Comparison of ENCODE assay signal across 15 cellular contexts in genomic region chr7:149862156-149862555, GRCh38. TPM values are rescaled to one million over a fixed set of nuclear protein-coding genes. Genes with fewer than 3 reads are reported as not detected.
A peak's percentile ranks its signal among the peaks of the same experiment; 100 is the strongest.
DNase-seq lines count a peak whose midpoint lies in the region; ATAC-seq and TF ChIP-seq lines count a peak whose summit lies in the region.
"Had no signal": no experiment of that assay in that cellular context is flagged by ENCODE, and none has a peak within 500 bp of the region (broad histone marks: within the 10 kb centered on the region; RNA-seq: fewer than 3 reads in every experiment).

No MANE protein-coding gene starts in this region.

- H3K9me3 ChIP-seq in T-helper 17 cell (ENCODE audit: control insufficient read depth, low read length, poor library complexity, severe bottlenecking) = no peaks in the 10 kb centered on the region
- H3K9me3 ChIP-seq: BLaER1 treated with 17β-estradiol and CSF1 and Interleukin-3, amounts not matched to agents 10 nM and 100 nM; Caco-2 had no signal

- H3K36me3 Mint-ChIP-seq in CD14-positive monocyte (peaks cover 42 to 51% of the 10 kb centered on the region in 2 donors), T-helper 17 cell (ENCODE audit: low read depth) (no peaks in the 10 kb centered on the region)

- peaks cover 23% of the 10 kb centered on the region for H3K4me1 Mint-ChIP-seq in CD14-positive monocyte
- H3K4me1 Mint-ChIP-seq in T-helper 17 cell = peaks cover 37% of the 10 kb centered on the region

- H3K9me3 Mint-ChIP-seq in CD14-positive monocyte = no peaks in the 10 kb centered on the region
- H3K9me3 Mint-ChIP-seq: CD4-positive, CD25-positive, alpha-beta regulatory T cell; H9 had no signal

- peak; percentile 36 for DNase-seq in CD14-positive monocyte (ENCODE audit: low spot score)
- DNase-seq in T-helper 17 cell = no peak
- peak; percentile 76 for DNase-seq in mesenteric fat pad (ENCODE audit: low spot score)
- peak; percentile 76 for DNase-seq in posterior vena cava (ENCODE audit: low spot score)
- DNase-seq in retina = no peak
- DNase-seq in NCI-H146 treated with DMSO at 0.1 percent for 48 hours (lab: John Stamatoyannopoulos, UW; ENCODE audit: unreplicated experiment) = no peak
- DNase-seq: Caco-2; CD4-positive, CD25-positive, alpha-beta regulatory T cell; DMS79; GDM1; GOT3; H9 had no signal

- no peak for TF ChIP-seq CTCF in CD14-positive monocyte (IDR thresholded peaks at IDR 0.05)

- H3K27me3 Mint-ChIP-seq in CD14-positive monocyte (ENCODE audit: low read depth in 3 of 3) (no peaks in the 10 kb centered on the region), T-helper 17 cell (no peaks in the 10 kb centered on the region)
- H3K27me3 Mint-ChIP-seq: B cell; CD4-positive, CD25-positive, alpha-beta regulatory T cell had no signal

- no peak overlapping the region for H3K27ac Mint-ChIP-seq in CD14-positive monocyte
- H3K27ac Mint-ChIP-seq in T-helper 17 cell = peak overlapping the region; percentile 51
- H3K27ac Mint-ChIP-seq: B cell had no signal

- intact Hi-C loops in CD14-positive monocyte (cut with micrococcal nuclease) = no loop called here
- intact Hi-C loops in posterior vena cava (cut with DNase I) = no loop called here

- H3K4me3 Mint-ChIP-seq in CD14-positive monocyte (no peak overlapping the region), T-helper 17 cell (no peak overlapping the region)
- H3K4me3 Mint-ChIP-seq: B cell, H9 had no signal

- ATAC-seq in T-helper 17 cell (no peak), GM18861 (IDR thresholded peaks at IDR 0.05; ENCODE audit: unreplicated experiment) (no peak)

RNA-seq across cellular contexts. Expression of gene ATP6V0E2, which starts 11.6 kb away (rescaled TPM):
- polyA plus RNA-seq in CD14-positive monocyte = 10 to 100 TPM in 1 of 2 donors, 1 to 10 TPM in 1; 8.2 to 13.3 TPM
- total RNA-seq in T-helper 17 cell = 10 to 100 TPM; 29.4 to 38.5 TPM
- 18.5 TPM for total RNA-seq in mesenteric fat pad
- 10 to 100 TPM; 13.0 to 13.2 TPM for total RNA-seq in posterior vena cava

RNA-seq across cellular contexts. Expression of gene ZNF862, which starts 24.0 kb away (rescaled TPM):
- polyA plus RNA-seq in CD14-positive monocyte = 1 to 10 TPM; 1.3 to 2.7 TPM
- total RNA-seq in T-helper 17 cell (10 to 100 TPM; 27.5 to 31.0 TPM), mesenteric fat pad (9.4 TPM), posterior vena cava (10 to 100 TPM; 12.6 to 14.2 TPM)

Comparison
In these comparisons a context has a peak if more than half of its experiments do, and no peak if none do; other contexts are left out.
1. DNase-seq: peak in CD14-positive monocyte (single experiment), mesenteric fat pad (single experiment) and posterior vena cava (single experiment); none in T-helper 17 cell (0 of 3), retina (single experiment) and NCI-H146 treated with DMSO at 0.1 percent for 48 hours (single experiment).